Comparison of ENCODE assay signal across 1 cellular context in the genomic region with DNA sequence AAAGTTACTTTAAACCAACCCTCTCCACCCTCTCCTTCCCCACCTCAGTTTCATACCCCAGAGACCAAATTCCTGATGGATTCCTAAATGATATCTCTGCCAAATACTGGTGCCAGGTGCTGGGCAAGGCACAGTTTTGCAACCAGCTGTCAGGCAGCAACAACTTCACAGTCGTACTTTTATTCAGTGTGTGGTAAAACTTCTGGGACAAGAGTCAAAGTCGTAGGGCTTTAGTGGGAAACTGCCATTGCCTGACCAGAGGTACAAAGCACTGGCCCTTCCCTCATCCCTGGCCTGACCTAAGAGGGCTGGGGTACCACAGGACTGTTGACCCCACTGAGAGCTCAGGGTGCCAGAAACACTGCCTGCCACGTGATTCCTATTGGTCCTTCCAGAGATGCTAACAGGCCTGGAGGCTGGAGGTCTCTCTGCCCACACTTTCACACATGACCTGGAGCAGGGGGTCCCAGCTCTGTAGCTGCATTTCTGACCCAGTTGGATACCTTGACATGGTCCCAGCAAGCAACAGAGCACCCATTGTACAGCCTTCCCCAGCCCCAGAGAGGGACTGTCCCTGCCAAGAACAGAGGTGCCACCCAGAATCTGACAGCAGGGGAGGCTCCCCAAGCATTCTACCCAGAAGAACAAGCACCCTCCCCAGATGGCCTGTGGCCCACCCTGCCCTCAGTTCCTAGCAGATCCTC.
TF ChIP-seq lines count a peak whose summit lies in the region.

No MANE protein-coding gene starts in this region.

TF ChIP-seq in IMR-90, 13 proteins besides CTCF, POLR2A, EP300 and RAD21:
- TF ChIP-seq CHD1 (IDR thresholded peaks at IDR 0.05; ENCODE audit: low read depth, low read length), result no peak
- TF ChIP-seq MXI1 (IDR thresholded peaks at IDR 0.05; ENCODE audit: borderline replicate concordance, low read depth, low read length), result no peak
- TF ChIP-seq RFX5 (IDR thresholded peaks at IDR 0.05; ENCODE audit: low read depth, low read length), result no peak
- TF ChIP-seq NFE2L2 (IDR thresholded peaks at IDR 0.05; ENCODE audit: low read depth, low read length), result no peak
- no peak for TF ChIP-seq RCOR1 (IDR thresholded peaks at IDR 0.05; ENCODE audit: insufficient replicate concordance, low read length)
- TF ChIP-seq MAFK (IDR thresholded peaks at IDR 0.05; ENCODE audit: low read depth, low read length), result no peak
